Comparison of ENCODE assay signal across 1 cellular context in the genomic region with DNA sequence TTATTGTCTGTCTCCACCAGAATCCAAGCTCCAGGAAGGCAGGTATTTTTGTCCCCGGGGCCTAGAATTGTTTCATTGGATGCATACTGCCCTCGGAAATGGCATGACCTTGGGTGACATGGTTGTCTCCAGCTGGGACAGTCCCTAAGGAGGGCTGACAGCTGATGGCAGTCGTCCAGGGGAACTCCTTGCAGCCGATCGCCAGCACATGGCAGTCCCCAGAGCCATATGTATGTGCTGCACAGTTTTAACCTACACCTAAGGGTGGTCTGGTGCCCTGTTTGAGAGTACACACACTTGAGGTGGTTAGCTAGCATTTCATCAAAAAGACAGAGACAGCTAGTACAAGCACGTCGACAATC.
TF ChIP-seq lines count a peak whose summit lies in the region.

No MANE protein-coding gene starts in this region.

TF ChIP-seq in GM12878, 131 proteins besides CTCF, POLR2A, EP300 and RAD21:
- TF ChIP-seq POLR2AphosphoS2 (IDR thresholded peaks at IDR 0.05; ENCODE audit: low read depth, low read length) (peak; percentile 42; the same call in 1 of the 2 replicates), ETV6 (conservative IDR thresholded peaks at IDR 0.05 in 1 of 2, IDR thresholded peaks at IDR 0.05 in 1 of 2; ENCODE audit: borderline replicate concordance in 1 of 2, low read depth in 1 of 2) (no peak), PML (IDR thresholded peaks at IDR 0.05; ENCODE audit: low read length) (0 out of 2 replicates have a peak, but pooled peaks have one; percentile 53)
